15 cellular contexts compared by ENCODE assay signal in genomic region chr5:73417307-73418035, GRCh38. TPM values are rescaled to one million over a fixed set of nuclear protein-coding genes. Genes with fewer than 3 reads are reported as not detected.
DNase-seq lines count a peak whose midpoint lies in the region; TF ChIP-seq lines count a peak whose summit lies in the region.
"Had no signal": no experiment of that assay in that cellular context is flagged by ENCODE, and none has a peak within 500 bp of the region (broad histone marks: within the 10 kb centered on the region; RNA-seq: fewer than 3 reads in every experiment).

No MANE protein-coding gene starts in this region.

- TF ChIP-seq CTCF in WI38 (IDR thresholded peaks at IDR 0.05; ENCODE audit: low read depth, low read length) = no peak

- 0 out of 2 replicates have a peak overlapping the region, but pooled peaks have one; percentile 5 for H3K4me3 ChIP-seq in WI38 (ENCODE audit: low read depth, low read length)
- H3K4me3 ChIP-seq: cardiac muscle cell, skin epidermis had no signal

- DNase-seq in Ammon's horn (ENCODE audit: low spot score) = peak; percentile 15
- DNase-seq in H4 (ENCODE audit: low spot score) = peak; percentile 66
- peak; percentile 63 for DNase-seq in myocyte (ENCODE audit: low read depth)
- DNase-seq in iPS-NIHi11 (ENCODE audit: low spot score) = no peak
- DNase-seq in MV-4-11 (lab: John Stamatoyannopoulos, UW) = no peak
- DNase-seq in GDM1 (lab: John Stamatoyannopoulos, UW) = no peak
- no peak for DNase-seq in midbrain (lab: John Stamatoyannopoulos, UW)
- DNase-seq: activated gamma-delta T cell treated with Interleukin-2 at 50 U/mL for 16 hours, H9, NCI-H510A had no signal

RNA-seq across cellular contexts. Expression of gene FOXD1, which starts 31.1 kb away (rescaled TPM):
- total RNA-seq in H4 (2014; rRNA removed; shearing (Covaris generic)) = 5.2 and 5.4 TPM in 2 replicates
- total RNA-seq in myocyte = 14.0 and 18.6 TPM in 2 replicates
- 19.6 TPM for polyA plus RNA-seq in myocyte (2012)
- total RNA-seq: cardiac muscle cell, Right ventricle myocardium inferior had no signal
- polyA plus RNA-seq: CD14-positive monocyte had no signal

Comparison
In these comparisons a context has a peak if more than half of its experiments do, and no peak if none do; other contexts are left out.
1. DNase-seq: peak in Ammon's horn (single experiment), H4 (single experiment) and myocyte (single experiment); none in iPS-NIHi11 (single experiment), MV-4-11 (single experiment), GDM1 (single experiment) and midbrain (single experiment).